19 cellular contexts compared by ENCODE assay signal in the genomic region with DNA sequence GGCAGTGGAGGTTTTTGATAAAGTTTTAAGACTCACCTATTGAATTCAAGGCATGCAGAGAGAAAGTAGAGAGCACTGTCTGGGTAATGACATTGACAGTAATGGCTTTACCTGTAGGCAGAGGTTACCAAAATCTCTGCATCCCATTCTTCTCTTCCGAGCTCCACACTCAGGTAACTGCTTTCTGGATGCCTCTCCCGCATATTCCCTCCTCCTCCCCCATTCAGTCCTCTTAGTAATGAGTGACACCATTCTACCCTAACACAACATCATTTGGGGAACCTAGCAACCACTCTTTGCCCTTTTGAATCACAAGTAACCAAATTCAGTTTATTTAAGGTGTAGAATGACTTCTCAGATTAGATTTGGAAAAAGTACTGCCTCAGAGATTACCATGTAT. TPM values are rescaled to one million over a fixed set of nuclear protein-coding genes. Genes with fewer than 3 reads are reported as not detected.
DNase-seq lines count a peak whose midpoint lies in the region; ATAC-seq and TF ChIP-seq lines count a peak whose summit lies in the region.
"Had no signal": no experiment of that assay in that cellular context is flagged by ENCODE, and none has a peak within 500 bp of the region (broad histone marks: within the 10 kb centered on the region; RNA-seq: fewer than 3 reads in every experiment).

No MANE protein-coding gene starts in this region.

- no peak overlapping the region for H3K27ac ChIP-seq in CD4-positive, alpha-beta T cell (ENCODE audit: low read depth, low read length)
- H3K27ac ChIP-seq in naive thymus-derived CD4-positive, alpha-beta T cell (ENCODE audit: low read depth, low read length) = no peak overlapping the region
- no peak overlapping the region for H3K27ac ChIP-seq in gastroesophageal sphincter
- H3K27ac ChIP-seq: C4-2B, RWPE1 had no signal

- H3K27me3 Mint-ChIP-seq in activated CD4-positive, alpha-beta T cell treated with anti-CD3 and anti-CD28 coated beads for 36 hours = no peaks in the 10 kb centered on the region
- no peaks in the 10 kb centered on the region for H3K27me3 Mint-ChIP-seq in activated CD4-positive, alpha-beta T cell treated with anti-CD3 and anti-CD28 coated beads, Interleukin-2, amount 10 ng/mL, durations not matched to agents 24 days and 14 days
- H3K27me3 Mint-ChIP-seq in CD4-positive, alpha-beta T cell = no peaks in the 10 kb centered on the region
- H3K27me3 Mint-ChIP-seq in activated T-helper 17 cell treated with anti-CD3 and anti-CD28 coated beads, Interleukin-2, amount 50 U/mL, for 72 hours = no peaks in the 10 kb centered on the region
- no peaks in the 10 kb centered on the region for H3K27me3 Mint-ChIP-seq in naive thymus-derived CD4-positive, alpha-beta T cell

- no peak for TF ChIP-seq CTCF in CD4-positive, alpha-beta T cell (IDR thresholded peaks at IDR 0.05)
- no peak for TF ChIP-seq CTCF in gastroesophageal sphincter (IDR thresholded peaks at IDR 0.05)

- no peak overlapping the region for H3K4me3 ChIP-seq in naive thymus-derived CD4-positive, alpha-beta T cell (ENCODE audit: low read length)
- no peak overlapping the region for H3K4me3 ChIP-seq in gastroesophageal sphincter

- POLR2A ChIA-PET in activated CD4-positive, alpha-beta T cell treated with anti-CD3 and anti-CD28 coated beads for 36 hours (lab: Charles Lee) = no interaction called here
- POLR2A ChIA-PET in CD4-positive, alpha-beta T cell (lab: Charles Lee) = no interaction called here
- POLR2A ChIA-PET in naive thymus-derived CD4-positive, alpha-beta T cell (lab: Charles Lee) = no interaction called here

- no peak overlapping the region for H3K4me3 Mint-ChIP-seq in activated CD4-positive, alpha-beta T cell treated with anti-CD3 and anti-CD28 coated beads for 36 hours
- no peak overlapping the region for H3K4me3 Mint-ChIP-seq in activated CD4-positive, alpha-beta T cell treated with anti-CD3 and anti-CD28 coated beads, Interleukin-2, amount 10 ng/mL, durations not matched to agents 24 days and 14 days
- H3K4me3 Mint-ChIP-seq in CD4-positive, alpha-beta T cell = no peak overlapping the region
- no peak overlapping the region for H3K4me3 Mint-ChIP-seq in activated T-helper 17 cell treated with anti-CD3 and anti-CD28 coated beads, Interleukin-2, amount 50 U/mL, for 72 hours
- H3K4me3 Mint-ChIP-seq in naive thymus-derived CD4-positive, alpha-beta T cell = peak overlapping the region in 1 of 10 donors; percentile 10

- ATAC-seq in activated CD4-positive, alpha-beta T cell treated with anti-CD3 and anti-CD28 coated beads for 36 hours = peak; percentile 26
- ATAC-seq in CD4-positive, alpha-beta T cell (ENCODE audit: poor library complexity) = no peak
- ATAC-seq in activated T-helper 17 cell treated with anti-CD3 and anti-CD28 coated beads, Interleukin-2, amount 50 U/mL, for 72 hours (replicated peaks) = peak; percentile 16
- ATAC-seq in naive thymus-derived CD4-positive, alpha-beta T cell = no peak
- ATAC-seq in gastroesophageal sphincter = no peak
- ATAC-seq in left ventricle myocardium superior = no peak

- WGBS in gastroesophageal sphincter (ENCODE audit: low coverage in 1 of 2), 2 donors = 0 to 42% methylated on average over 1 to 2 of the region's 2 CpGs

- H3K27me3 ChIP-seq in CD4-positive, alpha-beta T cell (ENCODE audit: control insufficient read depth, insufficient read depth, low read length) = no peaks in the 10 kb centered on the region
- no peaks in the 10 kb centered on the region for H3K27me3 ChIP-seq in naive thymus-derived CD4-positive, alpha-beta T cell (ENCODE audit: control insufficient read depth in 2 of 2, insufficient read depth in 2 of 2, low read length in 2 of 2)
- no peaks in the 10 kb centered on the region for H3K27me3 ChIP-seq in gastroesophageal sphincter

- no peaks in the 10 kb centered on the region for H3K9me3 ChIP-seq in CD4-positive, alpha-beta T cell (ENCODE audit: control insufficient read depth, low read length)
- no peaks in the 10 kb centered on the region for H3K9me3 ChIP-seq in naive thymus-derived CD4-positive, alpha-beta T cell (ENCODE audit: control insufficient read depth in 2 of 3, low read length in 3 of 3)
- no peaks in the 10 kb centered on the region for H3K9me3 ChIP-seq in gastroesophageal sphincter

- CTCF ChIA-PET in activated CD4-positive, alpha-beta T cell treated with anti-CD3 and anti-CD28 coated beads for 36 hours (lab: Charles Lee) = interaction anchor here (0.7 to 1.1 kb wide), 4 partner anchors 8 to 54 kb away, joined by 3 to 4 read pairs (median 3); no protein-coding TSS in a partner anchor
- CTCF ChIA-PET in CD4-positive, alpha-beta T cell (lab: Charles Lee) = interaction anchor here (1.3 kb wide), 2 partner anchors 10 to 18 kb away, joined by 3 to 4 read pairs; no protein-coding TSS in a partner anchor
- CTCF ChIA-PET in naive thymus-derived CD4-positive, alpha-beta T cell (lab: Charles Lee) = no interaction called here

- TF ChIP-seq EP300 in gastroesophageal sphincter (IDR thresholded peaks at IDR 0.05) = no peak

- H3K4me1 Mint-ChIP-seq in activated CD4-positive, alpha-beta T cell treated with anti-CD3 and anti-CD28 coated beads for 36 hours = peaks cover 65% of the 10 kb centered on the region
- H3K4me1 Mint-ChIP-seq in activated CD4-positive, alpha-beta T cell treated with anti-CD3 and anti-CD28 coated beads, Interleukin-2, amount 10 ng/mL, durations not matched to agents 24 days and 14 days = peaks cover 36% of the 10 kb centered on the region
- H3K4me1 Mint-ChIP-seq in CD4-positive, alpha-beta T cell (ENCODE audit: low read depth) = peaks cover 83% of the 10 kb centered on the region
- peaks cover 39% of the 10 kb centered on the region for H3K4me1 Mint-ChIP-seq in activated T-helper 17 cell treated with anti-CD3 and anti-CD28 coated beads, Interleukin-2, amount 50 U/mL, for 72 hours
- H3K4me1 Mint-ChIP-seq in naive thymus-derived CD4-positive, alpha-beta T cell = peaks cover 39 to 86% (median 83%) of the 10 kb centered on the region in 7 donors

- H3K36me3 ChIP-seq in naive thymus-derived CD4-positive, alpha-beta T cell (ENCODE audit: control insufficient read depth in 2 of 3, insufficient read depth in 3 of 3, low read length in 3 of 3) = peaks cover 0 to 19% (median 13%) of the 10 kb centered on the region in 3 experiments
- H3K36me3 ChIP-seq in gastroesophageal sphincter = peaks cover 0 to 5% of the 10 kb centered on the region in 2 donors

- H3K9me3 Mint-ChIP-seq in activated CD4-positive, alpha-beta T cell treated with anti-CD3 and anti-CD28 coated beads for 36 hours (ENCODE audit: low read depth) = no peaks in the 10 kb centered on the region
- H3K9me3 Mint-ChIP-seq in activated CD4-positive, alpha-beta T cell treated with anti-CD3 and anti-CD28 coated beads, Interleukin-2, amount 10 ng/mL, durations not matched to agents 24 days and 14 days = peaks cover 5% of the 10 kb centered on the region
- no peaks in the 10 kb centered on the region for H3K9me3 Mint-ChIP-seq in CD4-positive, alpha-beta T cell
- H3K9me3 Mint-ChIP-seq in activated T-helper 17 cell treated with anti-CD3 and anti-CD28 coated beads, Interleukin-2, amount 50 U/mL, for 72 hours = no peaks in the 10 kb centered on the region
- H3K9me3 Mint-ChIP-seq in naive thymus-derived CD4-positive, alpha-beta T cell = peaks cover 0 to 9% (median 0%) of the 10 kb centered on the region in 11 donors

- DNase-seq in activated CD4-positive, alpha-beta T cell treated with anti-CD3 and anti-CD28 coated beads for 36 hours = no peak
- DNase-seq in activated CD4-positive, alpha-beta T cell treated with anti-CD3 and anti-CD28 coated beads, Interleukin-2, amount 10 ng/mL, durations not matched to agents 24 days and 14 days = no peak
- no peak for DNase-seq in CD4-positive, alpha-beta T cell
- no peak for DNase-seq in naive thymus-derived CD4-positive, alpha-beta T cell
- DNase-seq in MV-4-11 (lab: John Stamatoyannopoulos, UW) (no peak), left ventricle myocardium superior (no peak)
- DNase-seq: COR-L47, DMS79, NCI-H1092 treated with DMSO at 0.1 percent for 48 hours, NCI-H1436 treated with DMSO at 0.1 percent for 48 hours, NCI-H1930, NCI-H2227 treated with DMSO at 0.1 percent for 48 hours, NCI-H510A treated with DMSO at 0.1 percent for 48 hours, NCI-H748 treated with DMSO at 0.1 percent for 48 hours, SHP77 treated with DMSO at 0.1 percent for 48 hours had no signal

- H3K27ac Mint-ChIP-seq in activated CD4-positive, alpha-beta T cell treated with anti-CD3 and anti-CD28 coated beads for 36 hours = no peak overlapping the region
- no peak overlapping the region for H3K27ac Mint-ChIP-seq in activated CD4-positive, alpha-beta T cell treated with anti-CD3 and anti-CD28 coated beads, Interleukin-2, amount 10 ng/mL, durations not matched to agents 24 days and 14 days
- H3K27ac Mint-ChIP-seq in CD4-positive, alpha-beta T cell = peak overlapping the region; percentile 15
- peak overlapping the region; percentile 71 for H3K27ac Mint-ChIP-seq in activated T-helper 17 cell treated with anti-CD3 and anti-CD28 coated beads, Interleukin-2, amount 50 U/mL, for 72 hours
- H3K27ac Mint-ChIP-seq in naive thymus-derived CD4-positive, alpha-beta T cell = peak overlapping the region in 6 of 9 donors; percentile 13 to 81 (median 43)

- peaks cover 38% of the 10 kb centered on the region for H3K36me3 Mint-ChIP-seq in activated CD4-positive, alpha-beta T cell treated with anti-CD3 and anti-CD28 coated beads for 36 hours (ENCODE audit: low read depth)
- peaks cover 41% of the 10 kb centered on the region for H3K36me3 Mint-ChIP-seq in activated CD4-positive, alpha-beta T cell treated with anti-CD3 and anti-CD28 coated beads, Interleukin-2, amount 10 ng/mL, durations not matched to agents 24 days and 14 days (ENCODE audit: low read depth)
- H3K36me3 Mint-ChIP-seq in CD4-positive, alpha-beta T cell (ENCODE audit: low read depth) = peaks cover 85% of the 10 kb centered on the region
- peaks cover 76% of the 10 kb centered on the region for H3K36me3 Mint-ChIP-seq in activated T-helper 17 cell treated with anti-CD3 and anti-CD28 coated beads, Interleukin-2, amount 50 U/mL, for 72 hours (ENCODE audit: low read depth)
- H3K36me3 Mint-ChIP-seq in naive thymus-derived CD4-positive, alpha-beta T cell = peaks cover 13 to 51% (median 25%) of the 10 kb centered on the region in 5 donors

- intact Hi-C loops in activated CD4-positive, alpha-beta T cell treated with anti-CD3 and anti-CD28 coated beads for 36 hours (cut with DNase I, micrococcal nuclease) = no loop called here
- intact Hi-C loops in activated CD4-positive, alpha-beta T cell treated with anti-CD3 and anti-CD28 coated beads, Interleukin-2, amount 10 ng/mL, durations not matched to agents 24 days and 14 days (cut with micrococcal nuclease) = loop anchor here (5.0 kb wide), 1 partner anchor 39 kb away; no protein-coding TSS in a partner anchor
- intact Hi-C loops in CD4-positive, alpha-beta T cell (cut with DNase I, micrococcal nuclease) = loop anchor here in 1 of 2 experiments (5.0 kb wide), 1 partner anchor 41 kb away; no protein-coding TSS in a partner anchor
- intact Hi-C loops in naive thymus-derived CD4-positive, alpha-beta T cell (cut with micrococcal nuclease) = loop anchor here in 1 of 2 donors (2.0 kb wide), 1 partner anchor 16 kb away; no protein-coding TSS in a partner anchor
- intact Hi-C loops in left ventricle myocardium superior (cut with micrococcal nuclease) = no loop called here

- H3K4me1 ChIP-seq in naive thymus-derived CD4-positive, alpha-beta T cell (ENCODE audit: control insufficient read depth in 2 of 2, insufficient read depth in 2 of 2, low read length in 2 of 2) = peaks cover 16 to 23% of the 10 kb centered on the region in 2 donors
- H3K4me1 ChIP-seq in gastroesophageal sphincter = peaks cover 0 to 70% (median 2%) of the 10 kb centered on the region in 3 donors

- TF ChIP-seq POLR2A in gastroesophageal sphincter (IDR thresholded peaks at IDR 0.05) = no peak

RNA-seq across cellular contexts. Expression of a gene that starts 56.5 kb away (rescaled TPM):
- total RNA-seq in activated CD4-positive, alpha-beta T cell treated with anti-CD3 and anti-CD28 coated beads for 36 hours = 10 to 100 TPM; 51.1 to 76.9 TPM
- total RNA-seq in activated CD4-positive, alpha-beta T cell treated with anti-CD3 and anti-CD28 coated beads, Interleukin-2, amount 10 ng/mL, durations not matched to agents 24 days and 14 days = 60.9 and 64.9 TPM in 2 replicates
- total RNA-seq in CD4-positive, alpha-beta T cell = 100 to 1,000 TPM; 135 to 145 TPM
- 10 to 100 TPM; 55.6 to 59.9 TPM for total RNA-seq in activated T-helper 17 cell treated with anti-CD3 and anti-CD28 coated beads, Interleukin-2, amount 50 U/mL, for 72 hours
- 100 to 1,000 TPM in 4 of 5 experiments, 10 to 100 TPM in 1; 86.0 to 142 (median 125) TPM for total RNA-seq in naive thymus-derived CD4-positive, alpha-beta T cell
- polyA plus RNA-seq in naive thymus-derived CD4-positive, alpha-beta T cell = 1 to 10 TPM; 3.3 to 7.6 TPM
- 100 to 1,000 TPM in 1 of 4 donors, 10 to 100 TPM in 3; 85.1 to 102 (median 94.0) TPM for total RNA-seq in gastroesophageal sphincter
- total RNA-seq in left ventricle myocardium superior = 67.1 TPM

Comparison
In these comparisons a context has a peak if more than half of its experiments do, and no peak if none do; other contexts are left out.
1. ATAC-seq: peak in activated CD4-positive, alpha-beta T cell treated with anti-CD3 and anti-CD28 coated beads for 36 hours (single experiment) and activated T-helper 17 cell treated with anti-CD3 and anti-CD28 coated beads, Interleukin-2, amount 50 U/mL, for 72 hours (single experiment); none in CD4-positive, alpha-beta T cell (single experiment), naive thymus-derived CD4-positive, alpha-beta T cell (single experiment), gastroesophageal sphincter (single experiment) and left ventricle myocardium superior (single experiment).
2. H3K27ac Mint-ChIP-seq: peak in CD4-positive, alpha-beta T cell (single experiment), activated T-helper 17 cell treated with anti-CD3 and anti-CD28 coated beads, Interleukin-2, amount 50 U/mL, for 72 hours (single experiment) and naive thymus-derived CD4-positive, alpha-beta T cell (6 of 9); none in activated CD4-positive, alpha-beta T cell treated with anti-CD3 and anti-CD28 coated beads for 36 hours (single experiment) and activated CD4-positive, alpha-beta T cell treated with anti-CD3 and anti-CD28 coated beads, Interleukin-2, amount 10 ng/mL, durations not matched to agents 24 days and 14 days (single experiment).